In the genomic region with DNA sequence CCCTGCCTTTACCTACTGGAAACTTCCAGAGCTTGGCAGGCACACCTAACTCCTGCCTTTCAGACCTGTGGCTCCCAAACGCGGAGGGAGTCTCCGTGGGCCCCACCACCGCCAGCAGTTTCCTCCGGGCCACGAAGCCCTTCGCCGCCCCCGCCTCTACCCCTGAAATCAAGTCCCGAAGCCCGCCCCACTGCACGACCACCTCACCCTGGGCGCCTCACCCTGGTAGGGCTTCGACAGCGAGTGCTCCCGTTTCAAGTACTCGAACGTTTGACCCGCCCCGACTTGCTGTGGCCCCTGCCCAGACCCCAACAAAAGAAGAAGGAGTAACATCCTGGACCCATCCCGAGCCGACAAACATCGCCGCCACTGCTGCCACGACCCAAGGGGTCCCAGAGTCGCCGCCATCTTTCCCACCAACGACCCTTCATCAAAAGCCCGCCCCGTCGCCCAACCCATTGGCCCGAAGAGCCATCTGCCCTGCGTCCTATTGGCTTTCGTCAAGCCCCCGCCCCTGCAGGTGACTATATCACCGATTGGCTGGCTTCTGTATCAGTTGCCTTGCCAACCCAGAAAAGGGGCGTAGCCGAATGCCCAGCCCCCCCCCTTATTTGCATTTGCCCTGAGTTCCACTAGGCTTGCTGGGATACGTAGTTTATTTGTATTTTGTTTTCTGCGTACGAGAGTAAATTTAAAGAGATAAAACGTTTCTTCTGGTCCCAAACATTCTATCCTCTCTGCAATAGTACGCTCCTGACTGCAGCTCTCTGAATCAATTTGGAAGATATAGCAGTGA, we compare ENCODE assay signal across 8 cellular contexts.
DNase-seq lines count a peak whose midpoint lies in the region; FAIRE-seq and TF ChIP-seq lines count a peak whose summit lies in the region.

LMAN2L (minus strand) TSS at position 432 of the 796 bp plus-strand sequence; CDS start at position 408, 24 bp downstream.

- peak; percentile 66 for TF ChIP-seq POLR2A in H54 (IDR thresholded peaks at IDR 0.05; ENCODE audit: low read depth, low read length)
- TF ChIP-seq POLR2A in Raji (IDR thresholded peaks at IDR 0.05; ENCODE audit: insufficient read depth, low read depth, low read length): peak; percentile 79

- peaks cover 19% of the 10 kb centered on the region for H3K36me3 Mint-ChIP-seq in nephron (ENCODE audit: low read depth)
- peaks cover 8% of the 10 kb centered on the region for H3K36me3 Mint-ChIP-seq in stimulated activated naive CD8-positive, alpha-beta T cell treated with anti-CD3 and anti-CD28 coated beads, Interleukin-15, Interleukin-2, amounts not matched to agents 100 ng/mL and 50 ng/mL, for 24 hours (ENCODE audit: low read depth)

- H3K9ac ChIP-seq in Loucy (ENCODE audit: low read depth, low read length, poor library complexity, severe bottlenecking): peak within 1 kb of the TSS; percentile 77

- DNase-seq in EL: peak; percentile 97
- DNase-seq in H54 (ENCODE audit: insufficient read length, low spot score): peak; percentile 92
- DNase-seq in activated effector memory CD4-positive, alpha-beta T cell treated with anti-CD3 and anti-CD28 coated beads, Interleukin-2, amount 50 U/mL, for 16 hours: peak; percentile 99
- peak; percentile 97 for DNase-seq in fibroblast of pulmonary artery (ENCODE audit: low read depth)

- FAIRE-seq in H54 (lab: Jason Lieb, UNC): peak; percentile 61

- H3K4me1 ChIP-seq in Loucy (ENCODE audit: insufficient read depth, low read length, poor library complexity, severe bottlenecking): peaks cover 15% of the 10 kb centered on the region

- no peak; the same call in 1 of the 2 replicates for TF ChIP-seq CTCF in Loucy (conservative IDR thresholded peaks at IDR 0.05; ENCODE audit: low read length)
- no peak for TF ChIP-seq CTCF in fibroblast of pulmonary artery (IDR thresholded peaks at IDR 0.05; ENCODE audit: low read length, missing control alignments)
- no peak for TF ChIP-seq CTCF in nephron (IDR thresholded peaks at IDR 0.05; ENCODE audit: unreplicated experiment in 3 of 3)

- no peaks in the 10 kb centered on the region for H3K27me3 ChIP-seq in Loucy (ENCODE audit: insufficient read depth, low read length, poor library complexity, severe bottlenecking)

- H3K4me3 Mint-ChIP-seq in nephron: peak within 1 kb of the TSS; percentile 95 to 98 (median 96)
- H3K4me3 Mint-ChIP-seq in stimulated activated naive CD8-positive, alpha-beta T cell treated with anti-CD3 and anti-CD28 coated beads, Interleukin-15, Interleukin-2, amounts not matched to agents 100 ng/mL and 50 ng/mL, for 24 hours: peak within 1 kb of the TSS; percentile 99

- H3K9me3 Mint-ChIP-seq in nephron: no peaks in the 10 kb centered on the region
- no peaks in the 10 kb centered on the region for H3K9me3 Mint-ChIP-seq in stimulated activated naive CD8-positive, alpha-beta T cell treated with anti-CD3 and anti-CD28 coated beads, Interleukin-15, Interleukin-2, amounts not matched to agents 100 ng/mL and 50 ng/mL, for 24 hours

- H2AFZ ChIP-seq in Loucy (ENCODE audit: low read length): peak within 1 kb of the TSS; percentile 96

- peaks cover 4% of the 10 kb centered on the region for H3K27me3 Mint-ChIP-seq in nephron (ENCODE audit: low read depth)
- no peaks in the 10 kb centered on the region for H3K27me3 Mint-ChIP-seq in stimulated activated naive CD8-positive, alpha-beta T cell treated with anti-CD3 and anti-CD28 coated beads, Interleukin-15, Interleukin-2, amounts not matched to agents 100 ng/mL and 50 ng/mL, for 24 hours

- H3K4me1 Mint-ChIP-seq in nephron: peaks cover 41% of the 10 kb centered on the region
- peaks cover 38% of the 10 kb centered on the region for H3K4me1 Mint-ChIP-seq in stimulated activated naive CD8-positive, alpha-beta T cell treated with anti-CD3 and anti-CD28 coated beads, Interleukin-15, Interleukin-2, amounts not matched to agents 100 ng/mL and 50 ng/mL, for 24 hours (ENCODE audit: low read depth)

- H3K36me3 ChIP-seq in Loucy (ENCODE audit: insufficient read depth, low read length): no peaks in the 10 kb centered on the region

- H3K9me2 ChIP-seq in Loucy (replicated peaks; ENCODE audit: low read depth, low read length): no peaks in the 10 kb centered on the region

- peaks cover 10% of the 10 kb centered on the region for H4K20me1 ChIP-seq in Loucy (ENCODE audit: insufficient read depth, low read length, poor library complexity, severe bottlenecking)

- H3K4me3 ChIP-seq in Loucy (ENCODE audit: low read length, poor library complexity, severe bottlenecking) (peak within 1 kb of the TSS; percentile 86), fibroblast of pulmonary artery (replicated peaks; ENCODE audit: low read depth, low read length) (peak within 1 kb of the TSS; percentile 92)

- H3K27ac Mint-ChIP-seq in nephron: peak within 1 kb of the TSS; percentile 86 to 97 (median 96)
- H3K27ac Mint-ChIP-seq in stimulated activated naive CD8-positive, alpha-beta T cell treated with anti-CD3 and anti-CD28 coated beads, Interleukin-15, Interleukin-2, amounts not matched to agents 100 ng/mL and 50 ng/mL, for 24 hours: peak within 1 kb of the TSS; percentile 92

- H3K79me2 ChIP-seq in Loucy (ENCODE audit: insufficient read depth, low read length): peaks cover 13% of the 10 kb centered on the region

- H3K4me2 ChIP-seq in Loucy (ENCODE audit: low read depth, low read length, poor library complexity, severe bottlenecking): peak within 1 kb of the TSS; percentile 90

- H3K9me3 ChIP-seq in Loucy (ENCODE audit: insufficient read depth, low read depth, low read length): no peaks in the 10 kb centered on the region

- no peaks in the 10 kb centered on the region for H3F3A ChIP-seq in Loucy (ENCODE audit: low read depth)

Comparison
In these comparisons a context has a peak if more than half of its experiments do, and no peak if none do; other contexts are left out.
1. Peak in every context shown above with its lines: DNase-seq and H3K4me3 ChIP-seq.